Comparison of ENCODE assay signal across 19 cellular contexts in the genomic region with DNA sequence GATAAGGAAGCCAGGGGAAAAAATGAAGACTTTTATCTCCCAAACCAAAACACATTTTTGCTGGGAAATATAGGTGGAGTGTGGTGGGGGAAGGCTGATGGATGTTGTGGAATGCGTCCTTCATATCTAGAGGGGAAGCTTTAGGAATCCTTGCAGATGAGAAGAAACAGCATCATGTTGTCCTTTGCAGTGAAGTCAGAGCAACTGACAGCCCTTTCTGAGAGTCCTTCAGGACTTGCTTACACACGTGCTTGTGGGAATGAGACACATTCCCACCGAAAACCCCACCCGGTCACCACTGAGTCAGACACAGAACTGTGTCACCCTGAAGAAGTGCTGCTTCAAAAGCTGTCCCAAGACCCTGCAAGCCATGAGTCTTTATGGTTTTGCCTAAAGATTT.
A peak's percentile ranks its signal among the peaks of the same experiment; 100 is the strongest.
DNase-seq lines count a peak whose midpoint lies in the region; FAIRE-seq and TF ChIP-seq lines count a peak whose summit lies in the region.
"Had no signal": no experiment of that assay in that cellular context is flagged by ENCODE, and none has a peak within 500 bp of the region (broad histone marks: within the 10 kb centered on the region; RNA-seq: fewer than 3 reads in every experiment).

No MANE protein-coding gene starts in this region.

- no peaks in the 10 kb centered on the region for H3K9me3 ChIP-seq in endothelial cell of umbilical vein (replicated peaks; ENCODE audit: control insufficient read depth, insufficient read depth, low read length)
- no peaks in the 10 kb centered on the region for H3K9me3 ChIP-seq in neural progenitor cell (ENCODE audit: low read depth)
- no peaks in the 10 kb centered on the region for H3K9me3 ChIP-seq in thyroid gland

- no peak overlapping the region for H3K4me2 ChIP-seq in endothelial cell of umbilical vein (ENCODE audit: insufficient read depth, low read length)
- no peak overlapping the region for H3K4me2 ChIP-seq in neural progenitor cell
- H3K4me2 ChIP-seq: GM23338 had no signal

- CTCF ChIA-PET in endothelial cell of umbilical vein (lab: Charles Lee): no interaction called here

- peaks cover 12% of the 10 kb centered on the region for H3K9me3 Mint-ChIP-seq in neural progenitor cell
- H3K9me3 Mint-ChIP-seq: CD8-positive, alpha-beta memory T cell; GM23338 had no signal

- TF ChIP-seq POLR2A in endothelial cell of umbilical vein (IDR thresholded peaks at IDR 0.05; ENCODE audit: low read depth, low read length) (no peak), thyroid gland (IDR thresholded peaks at IDR 0.05) (no peak)

- POLR2A ChIA-PET in endothelial cell of umbilical vein (lab: Charles Lee): no interaction called here

- H3K4me3 ChIP-seq in endothelial cell of umbilical vein (replicated peaks in 1 of 3; ENCODE audit: insufficient read depth in 1 of 3, low read depth in 1 of 3, low read length in 3 of 3) (no peak overlapping the region), neural progenitor cell (no peak overlapping the region), thyroid gland (replicated peaks in 1 of 3) (no peak overlapping the region)
- H3K4me3 ChIP-seq: GM23338 had no signal

- H3K36me3 ChIP-seq in endothelial cell of umbilical vein (ENCODE audit: control insufficient read depth in 2 of 2, extremely low read depth in 1 of 2, insufficient read depth in 2 of 2, low read length in 2 of 2) (no peaks in the 10 kb centered on the region), neural progenitor cell (no peaks in the 10 kb centered on the region), thyroid gland (no peaks in the 10 kb centered on the region)

- H3K27me3 Mint-ChIP-seq in neural progenitor cell (ENCODE audit: insufficient read depth, low read depth): no peaks in the 10 kb centered on the region

- H3K27ac Mint-ChIP-seq in neural progenitor cell: no peak overlapping the region
- H3K27ac Mint-ChIP-seq: CD8-positive, alpha-beta memory T cell; GM23338 had no signal

- H2AFZ ChIP-seq in endothelial cell of umbilical vein (ENCODE audit: low read depth, low read length) (no peak overlapping the region), neural progenitor cell (replicated peaks) (no peak overlapping the region)
- H2AFZ ChIP-seq: GM23338 had no signal

- H3K9me1 ChIP-seq in endothelial cell of umbilical vein (replicated peaks; ENCODE audit: control insufficient read depth, extremely low read depth, insufficient read depth, low read length): no peaks in the 10 kb centered on the region

- H3K27me3 ChIP-seq in endothelial cell of umbilical vein (ENCODE audit: control insufficient read depth in 2 of 2, insufficient read depth in 2 of 2, low read length in 2 of 2) (no peaks in the 10 kb centered on the region), neural progenitor cell (no peaks in the 10 kb centered on the region), thyroid gland (no peaks in the 10 kb centered on the region)

- peak overlapping the region; percentile 6 for H3K4me3 Mint-ChIP-seq in neural progenitor cell
- H3K4me3 Mint-ChIP-seq: CD8-positive, alpha-beta memory T cell; GM23338 had no signal

- intact Hi-C loops in endothelial cell of umbilical vein (cut with micrococcal nuclease): loop anchor here (5.0 kb wide), 1 partner anchor 160 kb away; no protein-coding TSS in a partner anchor
- intact Hi-C loops in thyroid gland (cut with DNase I): no loop called here

- no peaks in the 10 kb centered on the region for H3F3A ChIP-seq in neural progenitor cell (ENCODE audit: low read depth)

- no TSS peak for BruUV-seq in endothelial cell of umbilical vein (replicated peaks; lab: Mats Ljungman, UMichigan)

- H3K9ac ChIP-seq in endothelial cell of umbilical vein (replicated peaks; ENCODE audit: extremely low read depth, insufficient read depth, low read length): no peak overlapping the region
- H3K9ac ChIP-seq in neural progenitor cell: no peak overlapping the region

- dilution Hi-C loops in endothelial cell of umbilical vein (cut with MboI; ENCODE audit: extremely low pct_ligation_motif_present, low sequenced_read_pairs): no loop called here

- peak; percentile 44 for FAIRE-seq in endothelial cell of umbilical vein (lab: Jason Lieb, UNC)
- FAIRE-seq: D721Med had no signal

- H3K27ac ChIP-seq in endothelial cell of umbilical vein (ENCODE audit: insufficient read depth, low read depth, low read length) (peak overlapping the region; percentile 69), neural progenitor cell (no peak overlapping the region), thyroid gland (no peak overlapping the region)
- H3K27ac ChIP-seq: RWPE1 had no signal

- DNase-seq in RPMI7951 (ENCODE audit: low read depth) (peak; percentile 7), endothelial cell of umbilical vein (ENCODE audit: low read depth, low spot score) (no peak), neural progenitor cell (ENCODE audit: low spot score) (no peak), SKM-1 (lab: John Stamatoyannopoulos, UW; ENCODE audit: unreplicated experiment) (no peak), thyroid gland (no peak), NCI-H2081 (lab: John Stamatoyannopoulos, UW) (no peak)
- DNase-seq in activated CD4-positive, alpha-beta T cell treated with anti-CD3 and anti-CD28 coated beads, Interleukin-2, amount 50 U/mL, for 4 hours: no peak
- DNase-seq: ACHN; C1 segment of cervical spinal cord; CD8-positive, alpha-beta memory T cell; DMS79; HCEC 1CT; NCI-H1105; NCI-H2081 treated with DMSO at 0.1 percent for 48 hours; NCI-H510A; NCI-H774 had no signal

- H3K36me3 Mint-ChIP-seq in neural progenitor cell: peaks cover 12% of the 10 kb centered on the region
- H3K36me3 Mint-ChIP-seq: CD8-positive, alpha-beta memory T cell had no signal

- no peak for TF ChIP-seq CTCF in endothelial cell of umbilical vein (IDR thresholded peaks at IDR 0.05; ENCODE audit: extremely low read depth in 1 of 2, insufficient read depth in 1 of 2, low read depth in 1 of 2, low read length in 2 of 2)
- TF ChIP-seq CTCF in neural progenitor cell (IDR thresholded peaks at IDR 0.05): no peak
- no peak for TF ChIP-seq CTCF in thyroid gland (IDR thresholded peaks at IDR 0.05)

- H3K4me1 Mint-ChIP-seq in neural progenitor cell: peaks cover 21% of the 10 kb centered on the region
- H3K4me1 Mint-ChIP-seq: CD8-positive, alpha-beta memory T cell had no signal

- 72 to 90% methylated on average over 4 of the region's 4 CpGs for WGBS in thyroid gland, 2 donors

- H3K4me1 ChIP-seq in endothelial cell of umbilical vein (ENCODE audit: control insufficient read depth, extremely low read depth, insufficient read depth, low read length) (peaks cover 23% of the 10 kb centered on the region), neural progenitor cell (no peaks in the 10 kb centered on the region), thyroid gland (no peaks in the 10 kb centered on the region)

- H4K20me1 ChIP-seq in endothelial cell of umbilical vein (replicated peaks; ENCODE audit: control insufficient read depth, extremely low read depth, insufficient read depth, low read length) (no peaks in the 10 kb centered on the region), neural progenitor cell (ENCODE audit: low read depth) (peaks cover 4% of the 10 kb centered on the region)

- H3K79me2 ChIP-seq in endothelial cell of umbilical vein (ENCODE audit: control insufficient read depth, insufficient read depth, low read length) (no peaks in the 10 kb centered on the region), neural progenitor cell (ENCODE audit: low read depth) (peaks cover 10% of the 10 kb centered on the region)

TF ChIP-seq in endothelial cell of umbilical vein, 7 proteins besides CTCF, POLR2A, EP300 and RAD21:
- TF ChIP-seq POLR2AphosphoS5 (IDR thresholded peaks at IDR 0.05; ENCODE audit: insufficient read depth, low read depth, low read length) (no peak), JUN (IDR thresholded peaks at IDR 0.05; ENCODE audit: borderline replicate concordance, insufficient read depth, insufficient read length, low read depth) (no peak), EZH2 (IDR thresholded peaks at IDR 0.05; ENCODE audit: borderline replicate concordance, low read depth, low read length, severe bottlenecking) (no peak), FOS (IDR thresholded peaks at IDR 0.05; ENCODE audit: borderline replicate concordance, insufficient read depth, low read length) (no peak), GATA2 (IDR thresholded peaks at IDR 0.05; ENCODE audit: insufficient read depth, insufficient read length, low read depth, low read length) (no peak), MYC (IDR thresholded peaks at IDR 0.05; ENCODE audit: low read depth, low read length) (no peak)
- TF ChIP-seq, protein P1, sequence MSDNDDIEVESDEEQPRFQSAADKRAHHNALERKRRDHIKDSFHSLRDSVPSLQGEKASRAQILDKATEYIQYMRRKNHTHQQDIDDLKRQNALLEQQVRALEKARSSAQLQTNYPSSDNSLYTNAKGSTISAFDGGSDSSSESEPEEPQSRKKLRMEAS (IDR thresholded peaks at IDR 0.05; ENCODE audit: insufficient read depth, insufficient read length): no peak
TF ChIP-seq in endothelial cell of umbilical vein: peak in this region for 0.
